Comparison of ENCODE assay signal across 15 cellular contexts in genomic region chr12:83827860-83828259, GRCh38.
DNase-seq lines count a peak whose midpoint lies in the region; ATAC-seq and TF ChIP-seq lines count a peak whose summit lies in the region.
"Had no signal": no experiment of that assay in that cellular context is flagged by ENCODE, and none has a peak within 500 bp of the region (broad histone marks: within the 10 kb centered on the region; RNA-seq: fewer than 3 reads in every experiment).

No MANE protein-coding gene starts in this region.

- H3K4me1 ChIP-seq in iPS DF 6.9 (ENCODE audit: control insufficient read depth, insufficient read depth, low read length) (no peaks in the 10 kb centered on the region), upper lobe of right lung (no peaks in the 10 kb centered on the region), gastrocnemius medialis (no peaks in the 10 kb centered on the region)
- H3K4me1 ChIP-seq: BLaER1, sigmoid colon had no signal

- ATAC-seq in upper lobe of right lung (no peak), gastrocnemius medialis (no peak)
- ATAC-seq: mucosa of descending colon had no signal

- TF ChIP-seq CTCF in AG04450 (IDR thresholded peaks at IDR 0.05; ENCODE audit: low read depth, low read length) (0 out of 2 replicates have a peak, but pooled peaks have one; percentile 9), WERI-Rb-1 (IDR thresholded peaks at IDR 0.05; ENCODE audit: low read depth, low read length) (peak; percentile 41; the same call in 1 of the 2 replicates), upper lobe of right lung (IDR thresholded peaks at IDR 0.05) (no peak), gastrocnemius medialis (IDR thresholded peaks at IDR 0.05 in 4 of 5, conservative IDR thresholded peaks at IDR 0.05 in 1 of 5) (no peak)

- H3K36me3 ChIP-seq in WERI-Rb-1 (no peaks in the 10 kb centered on the region), iPS DF 6.9 (ENCODE audit: control insufficient read depth, insufficient read depth, low read length) (no peaks in the 10 kb centered on the region), upper lobe of right lung (no peaks in the 10 kb centered on the region), gastrocnemius medialis (no peaks in the 10 kb centered on the region)
- H3K36me3 ChIP-seq: BLaER1, sigmoid colon, tibial nerve had no signal

- no peak for DNase-seq in AG04450 (ENCODE audit: low read depth, low spot score)
- peak; percentile 14 for DNase-seq in NCI-H146 treated with DMSO at 0.1 percent for 48 hours (lab: John Stamatoyannopoulos, UW; ENCODE audit: unreplicated experiment)
- peak; percentile 39 for DNase-seq in WERI-Rb-1
- DNase-seq in iPS DF 6.9 (ENCODE audit: low read depth, low spot score): peak; percentile 35
- DNase-seq in upper lobe of right lung: no peak
- no peak for DNase-seq in MV-4-11 (lab: John Stamatoyannopoulos, UW)
- DNase-seq in T-helper 9 cell: no peak
- no peak for DNase-seq in gastrocnemius medialis
- DNase-seq: anterior cingulate cortex, GF-D8, mucosa of descending colon, NCI-H1436, sigmoid colon had no signal

- CTCF ChIA-PET in AG04450 (lab: Charles Lee): interaction anchor here (1.7 to 3.9 kb wide), 2 partner anchors 573 to 670 kb away, joined by 4 to 21 read pairs; no protein-coding TSS in a partner anchor

- TF ChIP-seq POLR2A in gastrocnemius medialis (IDR thresholded peaks at IDR 0.05): no peak

- intact Hi-C loops in upper lobe of right lung (cut with DNase I): no loop called here
- intact Hi-C loops in gastrocnemius medialis (cut with DNase I; ENCODE audit: low total_unique reads): no loop called here

- no CpG with 5 or more reads among the region's 2 CpGs for WGBS in iPS DF 6.9 (ENCODE audit: insufficient coverage, insufficient read length)

- H3K27me3 ChIP-seq in AG04450 (ENCODE audit: control insufficient read depth, insufficient read depth, low read length) (no peaks in the 10 kb centered on the region), WERI-Rb-1 (ENCODE audit: insufficient read depth, low read depth, severe bottlenecking) (no peaks in the 10 kb centered on the region), iPS DF 6.9 (ENCODE audit: control insufficient read depth, insufficient read depth, low read length) (no peaks in the 10 kb centered on the region), upper lobe of right lung (no peaks in the 10 kb centered on the region), gastrocnemius medialis (no peaks in the 10 kb centered on the region)
- H3K27me3 ChIP-seq: BLaER1, sigmoid colon, tibial nerve had no signal

- H3K27ac ChIP-seq in AG04450 (ENCODE audit: low read depth, low read length) (no peak overlapping the region), WERI-Rb-1 (no peak overlapping the region), iPS DF 6.9 (ENCODE audit: low read length) (no peak overlapping the region), upper lobe of right lung (no peak overlapping the region), gastrocnemius medialis (no peak overlapping the region)
- H3K27ac ChIP-seq: BLaER1, sigmoid colon had no signal

- POLR2A ChIA-PET in AG04450 (lab: Yijun Ruan, JAX): no interaction called here

- H3K9me3 ChIP-seq in AG04450 (ENCODE audit: control insufficient read depth, insufficient read depth, low read length) (no peaks in the 10 kb centered on the region), WERI-Rb-1 (ENCODE audit: severe bottlenecking) (no peaks in the 10 kb centered on the region), iPS DF 6.9 (ENCODE audit: control insufficient read depth, insufficient read depth, low read length) (no peaks in the 10 kb centered on the region), upper lobe of right lung (no peaks in the 10 kb centered on the region), gastrocnemius medialis (no peaks in the 10 kb centered on the region)
- H3K9me3 ChIP-seq: BLaER1, mucosa of descending colon, sigmoid colon, tibial nerve had no signal

- in situ Hi-C loops in gastrocnemius medialis (cut with MboI; ENCODE audit: low sequenced_read_pairs in 4 of 4): no loop called here

- H3K4me3 ChIP-seq in AG04450 (ENCODE audit: low read depth, low read length): no peak overlapping the region
- no peak overlapping the region for H3K4me3 ChIP-seq in WERI-Rb-1 (ENCODE audit: low read depth, low read length)
- H3K4me3 ChIP-seq in iPS DF 6.9 (ENCODE audit: low read length): no peak overlapping the region
- no peak overlapping the region for H3K4me3 ChIP-seq in upper lobe of right lung
- H3K4me3 ChIP-seq in gastrocnemius medialis: no peak overlapping the region
- H3K4me3 ChIP-seq: BLaER1, mucosa of descending colon, sigmoid colon, tibial nerve had no signal

Comparison
In these comparisons a context has a peak if more than half of its experiments do, and no peak if none do; other contexts are left out.
1. DNase-seq: peak in NCI-H146 treated with DMSO at 0.1 percent for 48 hours (single experiment), WERI-Rb-1 (single experiment) and iPS DF 6.9 (single experiment); none in AG04450 (single experiment), upper lobe of right lung (single experiment), MV-4-11 (single experiment), T-helper 9 cell (single experiment) and gastrocnemius medialis (0 of 2).
2. CTCF ChIP-seq: peak in AG04450 (single experiment) and WERI-Rb-1 (single experiment); none in upper lobe of right lung (single experiment) and gastrocnemius medialis (0 of 5).